ENCODE assay signal across 7 cellular contexts in genomic region chr6:159106627-159107241, GRCh38.
DNase-seq lines count a peak whose midpoint lies in the region; ATAC-seq and TF ChIP-seq lines count a peak whose summit lies in the region.

No MANE protein-coding gene starts in this region.

- H3K27ac ChIP-seq in lung (ENCODE audit: low read depth in 1 of 2, low read length in 1 of 2) = no peak overlapping the region

- H3K4me3 ChIP-seq in lung = no peak overlapping the region

- WGBS in lung, 2 donors = 11 to 17% methylated on average over 7 of the region's 7 CpGs

- no peak for TF ChIP-seq CTCF in lung (IDR thresholded peaks at IDR 0.05; ENCODE audit: control extremely low read depth, extremely low read depth)

- H3K4me1 ChIP-seq in lung (ENCODE audit: control insufficient read depth in 2 of 2, insufficient read depth in 2 of 2, low read length in 2 of 2) = peaks cover 0 to 1% of the 10 kb centered on the region in 2 donors

- ATAC-seq in GM18502 (IDR thresholded peaks at IDR 0.05; ENCODE audit: poor library complexity, unreplicated experiment) (peak; percentile 84), HG02623 (IDR thresholded peaks at IDR 0.05; ENCODE audit: unreplicated experiment) (peak; percentile 85), lung (ENCODE audit: insufficient read depth, low FRiP score) (peak; percentile 90)
- peak; percentile 90 to 91 for ATAC-seq in activated CD4-positive, CD25-positive, alpha-beta regulatory T cell treated with anti-CD3 and anti-CD28 coated beads, Interleukin-2, amount 50 U/mL, for 24 hours

- peak; percentile 22 for DNase-seq in NCI-H146 treated with DMSO at 0.1 percent for 48 hours (lab: John Stamatoyannopoulos, UW; ENCODE audit: unreplicated experiment)
- DNase-seq in cerebellum (ENCODE audit: low spot score) = peak; percentile 69
- DNase-seq in lung (ENCODE audit: low spot score) = peak; percentile 91
- DNase-seq in stimulated activated CD8-positive, alpha-beta memory T cell treated with anti-CD3 and anti-CD28 coated beads, Interleukin-2, amount 100 ng/mL, for 1 hour (ENCODE audit: low read depth in 2 of 2) = peak; percentile 80 to 84

- no peaks in the 10 kb centered on the region for H3K27me3 ChIP-seq in lung (ENCODE audit: control insufficient read depth, insufficient read depth)

- H3K9me3 ChIP-seq in lung (ENCODE audit: control insufficient read depth in 2 of 2, insufficient read depth in 1 of 2, low read length in 1 of 2) = no peaks in the 10 kb centered on the region

- no peaks in the 10 kb centered on the region for H3K36me3 ChIP-seq in lung (ENCODE audit: control insufficient read depth in 2 of 2, insufficient read depth in 2 of 2, low read length in 2 of 2)

Comparison
In these comparisons a context has a peak if more than half of its experiments do, and no peak if none do; other contexts are left out.
1. DNase-seq: peak in every context shown above with its lines; median percentile 91 in lung; 82 in stimulated activated CD8-positive, alpha-beta memory T cell treated with anti-CD3 and anti-CD28 coated beads, Interleukin-2, amount 100 ng/mL, for 1 hour; 69 in cerebellum; 22 in NCI-H146 treated with DMSO at 0.1 percent for 48 hours.